26 cellular contexts compared by ENCODE assay signal in genomic region chr7:123996327-123996625, GRCh38. TPM values are rescaled to one million over a fixed set of nuclear protein-coding genes. Genes with fewer than 3 reads are reported as not detected.
"Had no signal": no experiment of that assay in that cellular context is flagged by ENCODE, and none has a peak within 500 bp of the region (broad histone marks: within the 10 kb centered on the region; RNA-seq: fewer than 3 reads in every experiment).

No MANE protein-coding gene starts in this region.

- H3K4me2 ChIP-seq: SK-N-SH had no signal

- DNase-seq: Kasumi-1; KG1; MV-4-11; NCI-H1048; NCI-H1105 treated with DMSO at 0.1 percent for 48 hours; NCI-H1417 treated with DMSO at 0.1 percent for 48 hours; NCI-H1694; NCI-H187 treated with DMSO at 0.1 percent for 48 hours; NCI-H2081; NCI-H2171; NCI-H226; NCI-H446; NCI-H510A; NCI-H524 treated with DMSO at 0.1 percent for 48 hours; NCI-H774; NK-92 treated with Interleukin-12 subunit alpha and Interleukin-12 subunit beta, amount 100 ng/mL, for 24 hours; PC-3; SHP77; SK-N-SH; SW 1271; T-cell had no signal

- ATAC-seq: Panc1, PC-3, T-cell had no signal

- H3K9me3 ChIP-seq: SK-N-SH had no signal

- H3K9ac ChIP-seq: SK-N-SH had no signal

- H3K27ac ChIP-seq: RWPE1 had no signal

RNA-seq across cellular contexts. Expression of gene TMEM229A, which starts 36.6 kb away (rescaled TPM):
- total RNA-seq: HT-29, M059J, OCI-LY7, PC-3, T-cell had no signal
